Comparison of ENCODE assay signal across 8 cellular contexts in genomic region chr1:152347116-152347728, GRCh38. TPM values are rescaled to one million over a fixed set of nuclear protein-coding genes. Genes with fewer than 3 reads are reported as not detected.
DNase-seq lines count a peak whose midpoint lies in the region; ATAC-seq lines count a peak whose summit lies in the region.

No MANE protein-coding gene starts in this region.

- DNase-seq in activated T-cell treated with anti-CD3 and anti-CD28 coated beads for 24 hours (ENCODE audit: low read depth) (peak; percentile 41), HuH-7 (ENCODE audit: low spot score) (peak; percentile 16), SHP77 (lab: John Stamatoyannopoulos, UW) (peak; percentile 63 to 64), astrocyte of the hippocampus (ENCODE audit: low read depth, low spot score) (peak; percentile 70), left colon (no peak)
- DNase-seq in activated T-cell treated with anti-CD3 and anti-CD28 coated beads, Interleukin-2, amount 50 U/mL, for 24 hours, result no peak
- DNase-seq in stimulated activated CD8-positive, alpha-beta memory T cell treated with anti-CD3 and anti-CD28 coated beads, Interleukin-15, amount 100 ng/mL, for 1 hour (ENCODE audit: low read depth), result peak; percentile 25

- no peaks in the 10 kb centered on the region for H3K36me3 Mint-ChIP-seq in activated T-cell treated with anti-CD3 and anti-CD28 coated beads, Interleukin-2, amount 50 U/mL, for 24 hours (ENCODE audit: low read depth)

- peaks cover 24% of the 10 kb centered on the region for H3K27me3 Mint-ChIP-seq in activated T-cell treated with anti-CD3 and anti-CD28 coated beads, Interleukin-2, amount 50 U/mL, for 24 hours

- peaks cover 6% of the 10 kb centered on the region for H3K4me1 Mint-ChIP-seq in activated T-cell treated with anti-CD3 and anti-CD28 coated beads, Interleukin-2, amount 50 U/mL, for 24 hours (ENCODE audit: low read depth)

- intact Hi-C loops in left colon (cut with DNase I, micrococcal nuclease), result no loop called here

- peak; percentile 53 for ATAC-seq in left colon
- no peak for ATAC-seq in GM21619 (IDR thresholded peaks at IDR 0.05; ENCODE audit: unreplicated experiment)

- no peak overlapping the region for H3K4me3 Mint-ChIP-seq in activated T-cell treated with anti-CD3 and anti-CD28 coated beads, Interleukin-2, amount 50 U/mL, for 24 hours

- no peaks in the 10 kb centered on the region for H3K9me3 Mint-ChIP-seq in activated T-cell treated with anti-CD3 and anti-CD28 coated beads, Interleukin-2, amount 50 U/mL, for 24 hours

- H3K27ac Mint-ChIP-seq in activated T-cell treated with anti-CD3 and anti-CD28 coated beads, Interleukin-2, amount 50 U/mL, for 24 hours, result no peak overlapping the region

RNA-seq across cellular contexts. Expression of gene FLG2, which starts 12.6 kb away (rescaled TPM):
- total RNA-seq in left colon, result not detected

RNA-seq across cellular contexts. Expression of gene FLG, which starts 22.2 kb away (rescaled TPM):
- not detected for total RNA-seq in left colon

Comparison
In these comparisons a context has a peak if more than half of its experiments do, and no peak if none do; other contexts are left out.
1. DNase-seq: peak in activated T-cell treated with anti-CD3 and anti-CD28 coated beads for 24 hours (single experiment), HuH-7 (single experiment), SHP77 (2 of 2), astrocyte of the hippocampus (single experiment) and stimulated activated CD8-positive, alpha-beta memory T cell treated with anti-CD3 and anti-CD28 coated beads, Interleukin-15, amount 100 ng/mL, for 1 hour (single experiment); none in activated T-cell treated with anti-CD3 and anti-CD28 coated beads, Interleukin-2, amount 50 U/mL, for 24 hours (single experiment) and left colon (0 of 2).